ENCODE assay signal across 1 cellular context in the genomic region with DNA sequence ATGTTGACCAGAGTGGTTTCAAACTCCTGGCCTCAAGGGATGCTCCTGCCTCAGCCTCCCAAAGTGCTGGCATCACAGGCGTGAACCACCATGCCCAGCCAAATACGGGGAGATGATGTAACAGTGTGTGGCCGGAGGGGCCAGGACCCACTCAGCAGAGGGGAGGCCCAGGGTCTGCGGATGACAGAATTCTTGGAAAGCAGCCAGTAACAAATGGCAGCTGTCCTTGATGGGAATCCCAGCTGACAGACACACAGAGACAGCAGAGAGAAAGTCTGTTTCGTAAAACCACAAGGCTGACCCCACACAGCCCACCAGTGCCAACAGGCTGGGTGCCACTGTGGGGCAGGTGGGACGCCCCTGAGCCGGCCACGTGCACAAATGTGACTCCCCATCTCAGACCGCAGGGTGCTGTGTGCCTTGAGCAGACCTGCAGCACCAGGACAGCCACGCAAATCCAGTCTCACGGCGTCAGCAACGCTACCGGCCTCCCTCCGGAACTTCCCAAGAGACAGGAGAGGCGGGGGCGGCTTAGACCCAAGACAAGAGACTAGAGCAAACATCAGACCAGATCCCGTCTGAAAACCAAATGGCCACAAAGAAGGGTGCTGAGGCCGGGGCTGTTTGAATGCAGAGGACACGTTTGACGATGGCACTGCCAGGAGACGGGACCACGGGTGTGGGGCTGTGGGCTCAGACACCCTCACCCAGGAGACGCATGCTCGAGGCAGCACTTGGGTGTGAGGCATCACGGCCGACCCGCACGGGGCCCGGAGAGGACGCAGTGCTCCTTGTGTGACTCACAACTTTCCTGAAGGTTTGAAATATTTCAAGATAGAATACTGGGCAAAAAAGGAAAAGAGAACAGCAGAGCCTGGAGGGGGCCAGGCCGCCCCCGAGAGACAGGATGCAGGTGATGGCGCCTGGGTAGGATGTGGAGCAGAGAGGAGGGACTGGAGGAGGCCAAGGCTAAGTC.
A peak's percentile ranks its signal among the peaks of the same experiment; 100 is the strongest.
TF ChIP-seq lines count a peak whose summit lies in the region.

No MANE protein-coding gene starts in this region.

TF ChIP-seq in HepG2, 621 proteins besides CTCF, POLR2A, EP300 and RAD21:
- TF ChIP-seq ZKSCAN8 (CRISPR knock-in tag; IDR thresholded peaks at IDR 0.05; ENCODE audit: borderline replicate concordance), result no peak
- peak; percentile 42 for TF ChIP-seq AGO2 (optimal IDR thresholded peaks at IDR 0.05; ENCODE audit: low read depth, low read length)
- peak; percentile 31 for TF ChIP-seq RBM22 (optimal IDR thresholded peaks at IDR 0.05; ENCODE audit: low read length)
- TF ChIP-seq ZNF792 (CRISPR knock-in tag; IDR thresholded peaks at IDR 0.05), result no peak
